In genomic region chr9:85040141-85040540, GRCh38 we compare ENCODE assay signal across 27 cellular contexts.
DNase-seq lines count a peak whose midpoint lies in the region; ATAC-seq and TF ChIP-seq lines count a peak whose summit lies in the region.
"Had no signal": no experiment of that assay in that cellular context is flagged by ENCODE, and none has a peak within 500 bp of the region (broad histone marks: within the 10 kb centered on the region; RNA-seq: fewer than 3 reads in every experiment).

No MANE protein-coding gene starts in this region.

- peak overlapping the region; percentile 78 for H2AFZ ChIP-seq in neuronal stem cell (ENCODE audit: low read length)

- H3K4me3 ChIP-seq in neuronal stem cell (ENCODE audit: low read length in 2 of 2), result no peak overlapping the region
- H3K4me3 ChIP-seq: K562, uterus had no signal

- H3K4ac ChIP-seq in neuronal stem cell (ENCODE audit: low read length), result no peak overlapping the region

- H3K9me3 Mint-ChIP-seq in HFFc6, result peaks cover 12% of the 10 kb centered on the region
- H3K9me3 Mint-ChIP-seq: stimulated activated memory B cell treated with anti-CD40 and anti-IgM and Interleukin-4, amounts not matched to agents 10 μg/mL and 1 μg/mL and 100 μg/mL, for 72 hours had no signal

- H3K27me3 Mint-ChIP-seq in HFFc6 (ENCODE audit: insufficient read depth), result no peaks in the 10 kb centered on the region
- H3K27me3 Mint-ChIP-seq: activated CD8-positive, alpha-beta memory T cell treated with anti-CD3 and anti-CD28 coated beads, Interleukin-2, amount 10 ng/mL, durations not matched to agents 7 days and 5 days; CD4-positive, CD25-positive, alpha-beta regulatory T cell; stimulated activated memory B cell treated with anti-CD40 and anti-IgM and Interleukin-4, amounts not matched to agents 10 μg/mL and 1 μg/mL and 100 μg/mL, for 72 hours had no signal

- H3K14ac ChIP-seq in neuronal stem cell (ENCODE audit: low read length), result no peak overlapping the region

- no peaks in the 10 kb centered on the region for H3K4me1 Mint-ChIP-seq in HFFc6 (ENCODE audit: low read depth)
- H3K4me1 Mint-ChIP-seq: activated CD8-positive, alpha-beta memory T cell treated with anti-CD3 and anti-CD28 coated beads, Interleukin-2, amount 10 ng/mL, durations not matched to agents 7 days and 5 days; CD4-positive, CD25-positive, alpha-beta regulatory T cell; stimulated activated memory B cell treated with anti-CD40 and anti-IgM and Interleukin-4, amounts not matched to agents 10 μg/mL and 1 μg/mL and 100 μg/mL, for 72 hours; T-helper 17 cell had no signal

- H3K4me1 ChIP-seq in neuronal stem cell (ENCODE audit: control insufficient read depth in 2 of 2, insufficient read depth in 1 of 2, low read depth in 1 of 2, low read length in 2 of 2), result peaks cover 9 to 48% of the 10 kb centered on the region in 2 donors
- H3K4me1 ChIP-seq: uterus had no signal

- H3K9me3 ChIP-seq in neuronal stem cell (replicated peaks in 1 of 2; ENCODE audit: control insufficient read depth in 2 of 2, insufficient read depth in 1 of 2, low read depth in 1 of 2, low read length in 2 of 2), result no peaks in the 10 kb centered on the region
- H3K9me3 ChIP-seq: SK-N-SH, testis, uterus had no signal

- peak; percentile 80 for DNase-seq in Ammon's horn (ENCODE audit: low spot score)
- DNase-seq in amygdala (lab: John Stamatoyannopoulos, UW), result peak in 42 of 56 donors; percentile 10 to 71 (median 42)
- peak; percentile 85 for DNase-seq in globus pallidus (ENCODE audit: low spot score)
- no peak for DNase-seq in neuronal stem cell (ENCODE audit: low spot score)
- DNase-seq in HFFc6, result no peak
- no peak for DNase-seq in NK-92 treated with Interleukin-12 subunit alpha and Interleukin-12 subunit beta, amount 100 ng/mL, for 24 hours (lab: John Stamatoyannopoulos, UW)
- DNase-seq in NCI-H1092 (lab: John Stamatoyannopoulos, UW), result no peak
- DNase-seq: 8988T; activated CD4-positive, alpha-beta T cell treated with anti-CD3 and anti-CD28 coated beads, Interleukin-2, amount 50 U/mL, for 4 hours; activated CD8-positive, alpha-beta memory T cell treated with anti-CD3 and anti-CD28 coated beads, Interleukin-2, amount 10 ng/mL, durations not matched to agents 7 days and 5 days; activated gamma-delta T cell treated with Interleukin-2 at 50 U/mL for 16 hours; activated T-cell treated with anti-CD3 and anti-CD28 coated beads, Interleukin-2, amount 50 U/mL, for 48 hours; Calu3; CD4-positive, CD25-positive, alpha-beta regulatory T cell; DMS79 treated with DMSO at 0.1 percent for 48 hours; GDM1; left ventricle myocardium superior; NCI-H2081; NCI-H526; SK-N-SH; T-helper 17 cell; uterus had no signal

- no peak overlapping the region for H3K4me3 Mint-ChIP-seq in HFFc6
- H3K4me3 Mint-ChIP-seq: activated CD8-positive, alpha-beta memory T cell treated with anti-CD3 and anti-CD28 coated beads, Interleukin-2, amount 10 ng/mL, durations not matched to agents 7 days and 5 days; CD4-positive, CD25-positive, alpha-beta regulatory T cell; stimulated activated memory B cell treated with anti-CD40 and anti-IgM and Interleukin-4, amounts not matched to agents 10 μg/mL and 1 μg/mL and 100 μg/mL, for 72 hours; T-helper 17 cell had no signal

- no peak overlapping the region for H4K91ac ChIP-seq in neuronal stem cell (ENCODE audit: low read depth, low read length, poor library complexity)

- H3K23ac ChIP-seq in neuronal stem cell (ENCODE audit: low read depth, low read length, poor library complexity), result no peak overlapping the region

- H2BK5ac ChIP-seq in neuronal stem cell (ENCODE audit: low read length), result no peak overlapping the region

- no peak overlapping the region for H2AK5ac ChIP-seq in neuronal stem cell (ENCODE audit: low read depth, low read length)

- no peak for ATAC-seq in HG02678 (IDR thresholded peaks at IDR 0.05; ENCODE audit: unreplicated experiment)
- ATAC-seq: activated CD4-positive, CD25-positive, alpha-beta regulatory T cell treated with anti-CD3 and anti-CD28 coated beads, Interleukin-2, amount 50 U/mL, for 24 hours; activated CD8-positive, alpha-beta memory T cell treated with anti-CD3 and anti-CD28 coated beads, Interleukin-2, amount 10 ng/mL, durations not matched to agents 7 days and 5 days; K562; left ventricle myocardium superior; stimulated activated memory B cell treated with anti-CD40 and anti-IgM and Interleukin-4, amounts not matched to agents 10 μg/mL and 1 μg/mL and 100 μg/mL, for 72 hours; T-helper 17 cell had no signal

- no peak overlapping the region for H2BK12ac ChIP-seq in neuronal stem cell (ENCODE audit: low read length)

- no peak overlapping the region for H3K4me2 ChIP-seq in neuronal stem cell (ENCODE audit: insufficient read depth, low read length, poor library complexity, severe bottlenecking)
- H3K4me2 ChIP-seq: SK-N-SH had no signal

- H3K9ac ChIP-seq in neuronal stem cell (ENCODE audit: low read depth, low read length, poor library complexity), result no peak overlapping the region
- H3K9ac ChIP-seq: SK-N-SH had no signal

- no peak overlapping the region for H2BK15ac ChIP-seq in neuronal stem cell (ENCODE audit: low read length)

- H4K8ac ChIP-seq in neuronal stem cell (ENCODE audit: low read depth, low read length), result no peak overlapping the region

- no peaks in the 10 kb centered on the region for H3K36me3 ChIP-seq in neuronal stem cell (replicated peaks in 1 of 2; ENCODE audit: control insufficient read depth in 2 of 2, insufficient read depth in 2 of 2, low read length in 2 of 2)
- H3K36me3 ChIP-seq: uterus had no signal

- H3K27me3 ChIP-seq in neuronal stem cell (ENCODE audit: control insufficient read depth in 3 of 3, insufficient read depth in 3 of 3, low read depth in 1 of 3, low read length in 3 of 3), result no peaks in the 10 kb centered on the region
- H3K27me3 ChIP-seq: testis, uterus had no signal

- no peak for TF ChIP-seq CTCF in HFFc6 (IDR thresholded peaks at IDR 0.05)

- H3K79me1 ChIP-seq in neuronal stem cell (ENCODE audit: low read depth, low read length), result no peaks in the 10 kb centered on the region

- WGBS in neuronal stem cell (ENCODE audit: extremely low coverage in 2 of 2, insufficient read length in 2 of 2, insufficient replicate concordance in 1 of 2), 2 donors, result no CpG with 5 or more reads among the region's 7 CpGs

- no peaks in the 10 kb centered on the region for H3K36me3 Mint-ChIP-seq in HFFc6 (ENCODE audit: low read depth)
- H3K36me3 Mint-ChIP-seq: activated CD8-positive, alpha-beta memory T cell treated with anti-CD3 and anti-CD28 coated beads, Interleukin-2, amount 10 ng/mL, durations not matched to agents 7 days and 5 days; CD4-positive, CD25-positive, alpha-beta regulatory T cell; stimulated activated memory B cell treated with anti-CD40 and anti-IgM and Interleukin-4, amounts not matched to agents 10 μg/mL and 1 μg/mL and 100 μg/mL, for 72 hours had no signal

- no peak overlapping the region for H3K27ac Mint-ChIP-seq in HFFc6
- H3K27ac Mint-ChIP-seq: activated CD8-positive, alpha-beta memory T cell treated with anti-CD3 and anti-CD28 coated beads, Interleukin-2, amount 10 ng/mL, durations not matched to agents 7 days and 5 days; CD4-positive, CD25-positive, alpha-beta regulatory T cell; stimulated activated memory B cell treated with anti-CD40 and anti-IgM and Interleukin-4, amounts not matched to agents 10 μg/mL and 1 μg/mL and 100 μg/mL, for 72 hours; T-helper 17 cell had no signal

- H2BK120ac ChIP-seq in neuronal stem cell (ENCODE audit: low read depth, low read length), result no peak overlapping the region

- H3K18ac ChIP-seq in neuronal stem cell (ENCODE audit: low read length), result no peak overlapping the region

- no peak overlapping the region for H3K27ac ChIP-seq in neuronal stem cell (replicated peaks; ENCODE audit: low read length)
- H3K27ac ChIP-seq: testis, uterus had no signal

Comparison
In these comparisons a context has a peak if more than half of its experiments do, and no peak if none do; other contexts are left out.
1. DNase-seq: peak in Ammon's horn (single experiment), amygdala (42 of 56) and globus pallidus (single experiment); none in neuronal stem cell (single experiment), HFFc6 (single experiment), NK-92 treated with Interleukin-12 subunit alpha and Interleukin-12 subunit beta, amount 100 ng/mL, for 24 hours (single experiment) and NCI-H1092 (single experiment).